ENCODE assay signal across 7 cellular contexts in genomic region chr7:16989883-16990413, GRCh38.
DNase-seq lines count a peak whose midpoint lies in the region; ATAC-seq, FAIRE-seq and TF ChIP-seq lines count a peak whose summit lies in the region.

No MANE protein-coding gene starts in this region.

- peak overlapping the region; percentile 32 to 35 for H3K27ac ChIP-seq in right atrium auricular region
- H3K27ac ChIP-seq in small intestine (ENCODE audit: low read depth in 1 of 2, low read length in 1 of 2), result peak overlapping the region; percentile 9 to 76

- H3K36me3 ChIP-seq in adipocyte (ENCODE audit: control insufficient read depth, insufficient read depth, low read length, severe bottlenecking) (no peaks in the 10 kb centered on the region), right atrium auricular region (no peaks in the 10 kb centered on the region), small intestine (ENCODE audit: control insufficient read depth in 2 of 2, insufficient read depth in 2 of 2, low read length in 2 of 2) (no peaks in the 10 kb centered on the region)

- no peaks in the 10 kb centered on the region for H3K9me3 ChIP-seq in adipocyte (ENCODE audit: control insufficient read depth, low read length)
- H3K9me3 ChIP-seq in right atrium auricular region, result no peaks in the 10 kb centered on the region
- no peaks in the 10 kb centered on the region for H3K9me3 ChIP-seq in small intestine (ENCODE audit: control insufficient read depth, low read depth)

- H3K27me3 ChIP-seq in adipocyte (replicated peaks; ENCODE audit: control insufficient read depth, insufficient read depth, low read length) (no peaks in the 10 kb centered on the region), right atrium auricular region (no peaks in the 10 kb centered on the region), small intestine (ENCODE audit: control insufficient read depth in 2 of 2, insufficient read depth in 2 of 2, low read length in 2 of 2) (no peaks in the 10 kb centered on the region)

- FAIRE-seq in small intestine (lab: Jason Lieb, UNC), result no peak

- WGBS in small intestine, 3 donors, result 8 to 32% (median 26%) methylated on average over 7 of the region's 7 CpGs

- TF ChIP-seq CTCF in right atrium auricular region (IDR thresholded peaks at IDR 0.05) (no peak), natural killer cell (IDR thresholded peaks at IDR 0.05) (no peak)

- DNase-seq in LoVo (ENCODE audit: low spot score) (peak; percentile 100), adipocyte (ENCODE audit: low read depth) (peak; percentile 98), right atrium auricular region (ENCODE audit: low spot score) (peak; percentile 83), small intestine (peak; percentile 92), natural killer cell (no peak), NCI-H526 (lab: John Stamatoyannopoulos, UW) (no peak), T-cell (no peak)

- H3K4me1 ChIP-seq in adipocyte (ENCODE audit: control insufficient read depth, insufficient read depth, low read length) (peaks cover 18% of the 10 kb centered on the region), right atrium auricular region (peaks cover 0 to 14% of the 10 kb centered on the region in 2 donors), small intestine (ENCODE audit: control insufficient read depth in 2 of 2, insufficient read depth in 1 of 2, low read depth in 1 of 2, low read length in 1 of 2) (no peaks in the 10 kb centered on the region)

- H3K36me3 Mint-ChIP-seq in natural killer cell (no peaks in the 10 kb centered on the region), T-cell (no peaks in the 10 kb centered on the region)

- peak overlapping the region; percentile 72 for H3K4me3 ChIP-seq in adipocyte (ENCODE audit: low read length)
- peak overlapping the region; percentile 13 to 26 for H3K4me3 ChIP-seq in right atrium auricular region
- H3K4me3 ChIP-seq in small intestine (ENCODE audit: low read depth in 1 of 2, low read length in 2 of 2), result no peak overlapping the region

- H3K9ac ChIP-seq in adipocyte (ENCODE audit: low read length), result peak overlapping the region; percentile 71

- H3K27me3 Mint-ChIP-seq in natural killer cell (ENCODE audit: low read depth in 2 of 2) (no peaks in the 10 kb centered on the region), T-cell (no peaks in the 10 kb centered on the region)

- no peak overlapping the region for H3K4me3 Mint-ChIP-seq in natural killer cell
- H3K4me3 Mint-ChIP-seq in T-cell, result no peak overlapping the region

- H3K9me3 Mint-ChIP-seq in natural killer cell (no peaks in the 10 kb centered on the region), T-cell (no peaks in the 10 kb centered on the region)

- no peak for ATAC-seq in natural killer cell
- ATAC-seq in T-cell (replicated peaks in 1 of 4), result no peak

- CTCF ChIA-PET in T-cell (lab: Charles Lee), result interaction anchor here in 1 of 2 donors (0.5 kb wide), 1 partner anchor 1076 kb away, joined by 3 read pairs; no protein-coding TSS in a partner anchor

- POLR2A ChIA-PET in T-cell (lab: Charles Lee), result interaction anchor here in 1 of 2 donors (0.6 kb wide), 1 partner anchor 45 kb away, joined by 3 read pairs; no protein-coding TSS in a partner anchor

- H3K27ac Mint-ChIP-seq in natural killer cell (no peak overlapping the region), T-cell (no peak overlapping the region)

- H3K4me1 Mint-ChIP-seq in natural killer cell (no peaks in the 10 kb centered on the region), T-cell (no peaks in the 10 kb centered on the region)

- intact Hi-C loops in natural killer cell (cut with micrococcal nuclease), result loop anchor here (10.0 kb wide), 1 partner anchor 245 kb away; no protein-coding TSS in a partner anchor

Comparison
In these comparisons a context has a peak if more than half of its experiments do, and no peak if none do; other contexts are left out.
1. DNase-seq: peak in LoVo (single experiment), adipocyte (single experiment), right atrium auricular region (single experiment) and small intestine (single experiment); none in natural killer cell (single experiment), NCI-H526 (0 of 2) and T-cell (0 of 34).
2. H3K4me3 ChIP-seq: peak in adipocyte (single experiment) and right atrium auricular region (2 of 2); none in small intestine (0 of 2).